Comparison of ENCODE assay signal across 9 cellular contexts in the genomic region with DNA sequence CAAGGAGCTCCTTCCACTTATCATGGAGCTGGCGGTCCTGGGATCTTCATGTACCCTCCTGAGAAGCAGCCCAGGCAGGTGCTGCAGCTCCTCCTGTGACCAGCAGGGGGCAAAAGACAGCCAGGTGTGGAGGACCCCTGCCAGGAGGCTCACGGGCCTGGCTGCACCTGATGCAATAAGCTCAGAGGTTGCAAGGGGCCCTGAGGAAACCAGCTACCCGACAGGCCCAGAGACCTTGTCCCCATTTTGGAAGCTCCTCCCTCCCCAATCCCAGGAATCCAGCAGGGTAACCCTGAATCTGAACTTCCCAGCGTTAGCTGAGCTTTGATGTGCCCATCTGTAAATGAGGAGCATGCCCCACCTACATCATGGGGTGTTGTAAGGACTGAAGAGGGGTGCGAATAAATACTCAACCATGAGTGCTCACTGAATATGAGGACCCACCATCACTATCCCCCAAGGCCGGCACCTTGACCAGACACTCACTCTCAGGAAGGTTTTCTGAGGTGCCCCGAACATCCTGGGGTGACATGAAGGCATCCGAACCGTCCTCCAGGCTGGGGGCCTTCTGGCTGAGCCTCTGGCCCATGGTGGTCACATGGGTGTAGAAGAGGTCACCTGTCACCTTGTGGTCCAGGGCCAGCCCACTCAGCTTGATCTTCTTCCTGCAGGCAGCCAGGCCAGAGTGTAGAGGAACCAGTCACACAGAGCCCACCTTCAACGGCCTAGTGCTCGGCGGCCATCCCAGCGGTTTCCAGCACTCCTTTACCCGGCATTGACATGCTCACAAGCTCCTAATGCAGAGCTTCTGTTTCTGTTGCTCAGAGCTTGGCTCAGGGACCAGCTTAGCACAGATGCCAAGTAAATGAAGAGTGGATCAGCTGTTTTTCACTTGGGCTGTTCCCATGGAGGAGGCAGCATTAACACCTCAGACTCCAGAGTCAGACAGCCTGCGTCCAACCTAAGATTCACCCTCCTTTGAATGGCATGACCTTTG. TPM values are rescaled to one million over a fixed set of nuclear protein-coding genes. Genes with fewer than 3 reads are reported as not detected.
A peak's percentile ranks its signal among the peaks of the same experiment; 100 is the strongest.
DNase-seq lines count a peak whose midpoint lies in the region; ATAC-seq and TF ChIP-seq lines count a peak whose summit lies in the region.
"Had no signal": no experiment of that assay in that cellular context is flagged by ENCODE, and none has a peak within 500 bp of the region (broad histone marks: within the 10 kb centered on the region; RNA-seq: fewer than 3 reads in every experiment).

No MANE protein-coding gene starts in this region.

- no peak overlapping the region for H3K4me3 ChIP-seq in Loucy (ENCODE audit: low read length, poor library complexity, severe bottlenecking)
- H3K4me3 ChIP-seq: SK-N-MC had no signal

- peak; percentile 68 for ATAC-seq in GM21526 (IDR thresholded peaks at IDR 0.05; ENCODE audit: low FRiP score, unreplicated experiment)
- peak; percentile 82 to 87 for ATAC-seq in stimulated activated naive B cell treated with anti-CD40 and anti-IgM and Interleukin-4, amounts not matched to agents 10 μg/mL and 1 μg/mL and 100 μg/mL, for 72 hours (replicated peaks)
- no peak for ATAC-seq in GM19324 (IDR thresholded peaks at IDR 0.05; ENCODE audit: low FRiP score, unreplicated experiment)

- H3K27ac ChIP-seq in cingulate gyrus (ENCODE audit: low read depth, low read length) = peak overlapping the region; percentile 51
- H3K27ac ChIP-seq: SK-N-MC had no signal

- no peaks in the 10 kb centered on the region for H3K27me3 ChIP-seq in Loucy (ENCODE audit: insufficient read depth, low read length, poor library complexity, severe bottlenecking)

- H3K9me3 Mint-ChIP-seq in Calu3 (ENCODE audit: low read depth, unreplicated experiment) = no peaks in the 10 kb centered on the region
- no peaks in the 10 kb centered on the region for H3K9me3 Mint-ChIP-seq in stimulated activated naive B cell treated with anti-CD40 and anti-IgM and Interleukin-4, amounts not matched to agents 10 μg/mL and 1 μg/mL and 100 μg/mL, for 72 hours

- peaks cover 51% of the 10 kb centered on the region; the same call in 1 of the 2 replicates for H3K36me3 ChIP-seq in Loucy (ENCODE audit: insufficient read depth, low read length)

- H3K79me2 ChIP-seq in Loucy (ENCODE audit: insufficient read depth, low read length) = no peaks in the 10 kb centered on the region

- H2AFZ ChIP-seq in Loucy (ENCODE audit: low read length) = no peak overlapping the region

- H3K36me3 Mint-ChIP-seq in Calu3 (ENCODE audit: insufficient read depth, unreplicated experiment) = peaks cover 33% of the 10 kb centered on the region
- peaks cover 4 to 5% of the 10 kb centered on the region in 2 donors for H3K36me3 Mint-ChIP-seq in stimulated activated naive B cell treated with anti-CD40 and anti-IgM and Interleukin-4, amounts not matched to agents 10 μg/mL and 1 μg/mL and 100 μg/mL, for 72 hours

- intact Hi-C loops in Calu3 (cut with micrococcal nuclease; ENCODE audit: unreplicated experiment) = loop anchor here (1.0 kb wide), 2 partner anchors 33 to 147 kb away; no protein-coding TSS in a partner anchor

- H3K9me3 ChIP-seq in Loucy (ENCODE audit: insufficient read depth, low read depth, low read length) = no peaks in the 10 kb centered on the region

- H3K9me2 ChIP-seq in Loucy (replicated peaks; ENCODE audit: low read depth, low read length) = no peaks in the 10 kb centered on the region

- H3K4me1 ChIP-seq in Loucy (ENCODE audit: insufficient read depth, low read length, poor library complexity, severe bottlenecking) = no peaks in the 10 kb centered on the region

- no TSS peak for BruUV-seq in Calu3 (replicated peaks; lab: Mats Ljungman, UMichigan)

- H3K9ac ChIP-seq in Loucy (ENCODE audit: low read depth, low read length, poor library complexity, severe bottlenecking) = no peak overlapping the region

- H3K27ac Mint-ChIP-seq in Calu3 (ENCODE audit: unreplicated experiment) = peak overlapping the region; percentile 95
- no peak overlapping the region for H3K27ac Mint-ChIP-seq in stimulated activated naive B cell treated with anti-CD40 and anti-IgM and Interleukin-4, amounts not matched to agents 10 μg/mL and 1 μg/mL and 100 μg/mL, for 72 hours

- peak; percentile 94 for TF ChIP-seq CTCF in Calu3 (IDR thresholded peaks at IDR 0.05; ENCODE audit: unreplicated experiment)
- peak; percentile 98 for TF ChIP-seq CTCF in Loucy (conservative IDR thresholded peaks at IDR 0.05; ENCODE audit: low read length)

- peaks cover 35% of the 10 kb centered on the region for H3K4me1 Mint-ChIP-seq in Calu3 (ENCODE audit: low read depth, unreplicated experiment)
- H3K4me1 Mint-ChIP-seq in stimulated activated naive B cell treated with anti-CD40 and anti-IgM and Interleukin-4, amounts not matched to agents 10 μg/mL and 1 μg/mL and 100 μg/mL, for 72 hours = peaks cover 0 to 3% of the 10 kb centered on the region in 2 donors

- no peaks in the 10 kb centered on the region for H4K20me1 ChIP-seq in Loucy (ENCODE audit: insufficient read depth, low read length, poor library complexity, severe bottlenecking)

- H3K27me3 Mint-ChIP-seq in Calu3 (ENCODE audit: unreplicated experiment) = no peaks in the 10 kb centered on the region
- no peaks in the 10 kb centered on the region for H3K27me3 Mint-ChIP-seq in stimulated activated naive B cell treated with anti-CD40 and anti-IgM and Interleukin-4, amounts not matched to agents 10 μg/mL and 1 μg/mL and 100 μg/mL, for 72 hours

- H3F3A ChIP-seq in Loucy (ENCODE audit: low read depth) = no peaks in the 10 kb centered on the region

- H3K4me2 ChIP-seq in Loucy (ENCODE audit: low read depth, low read length, poor library complexity, severe bottlenecking) = no peak overlapping the region

- CTCF ChIA-PET in Calu3 (lab: Charles Lee) = interaction anchor here (0.6 to 1.9 kb wide), 18 partner anchors 8 to 171 kb away, joined by 3 to 42 read pairs (median 7); a partner anchor contains a TSS

- peak; percentile 82 for DNase-seq in Calu3
- peak; percentile 67 for DNase-seq in activated CD4-positive, alpha-beta T cell treated with anti-CD3 and anti-CD28 coated beads for 24 hours (ENCODE audit: low read depth in 2 of 2)
- peak; percentile 52 for DNase-seq in mucosa of gallbladder (ENCODE audit: low spot score)
- DNase-seq in stimulated activated naive B cell treated with anti-CD40 and anti-IgM and Interleukin-4, amounts not matched to agents 10 μg/mL and 1 μg/mL and 100 μg/mL, for 72 hours = peak; percentile 33

- H3K4me3 Mint-ChIP-seq in Calu3 (ENCODE audit: low read depth, unreplicated experiment) = no peak overlapping the region
- no peak overlapping the region for H3K4me3 Mint-ChIP-seq in stimulated activated naive B cell treated with anti-CD40 and anti-IgM and Interleukin-4, amounts not matched to agents 10 μg/mL and 1 μg/mL and 100 μg/mL, for 72 hours

RNA-seq across cellular contexts. Expression of a gene that starts 21.7 kb away (rescaled TPM):
- total RNA-seq in Calu3 (2022) = 9.5 and 12.5 TPM in 2 replicates
- 89.5 TPM for total RNA-seq in mucosa of gallbladder

RNA-seq across cellular contexts. Expression of a gene that starts 33.5 kb away (rescaled TPM):
- total RNA-seq in Calu3 (2022) (1.9 and 3.6 TPM in 2 replicates), mucosa of gallbladder (19.2 TPM)

RNA-seq across cellular contexts. Expression of a gene that starts 36.7 kb away (rescaled TPM):
- 68.5 and 73.5 TPM in 2 replicates for total RNA-seq in Calu3 (2022)
- total RNA-seq in mucosa of gallbladder = 31.2 TPM

RNA-seq across cellular contexts. Expression of a gene that starts 43.6 kb away (rescaled TPM):
- total RNA-seq in Calu3 (2022) (not detected in 2 replicates), mucosa of gallbladder (not detected)
